ENCODE assay signal across 9 cellular contexts in genomic region chr5:32542216-32543059, GRCh38. TPM values are rescaled to one million over a fixed set of nuclear protein-coding genes. Genes with fewer than 3 reads are reported as not detected.
DNase-seq lines count a peak whose midpoint lies in the region; ATAC-seq and TF ChIP-seq lines count a peak whose summit lies in the region.
"Had no signal": no experiment of that assay in that cellular context is flagged by ENCODE, and none has a peak within 500 bp of the region (broad histone marks: within the 10 kb centered on the region; RNA-seq: fewer than 3 reads in every experiment).

No MANE protein-coding gene starts in this region.

- H3K27me3 Mint-ChIP-seq in CD4-positive, alpha-beta T cell = no peaks in the 10 kb centered on the region
- no peaks in the 10 kb centered on the region for H3K27me3 Mint-ChIP-seq in activated CD8-positive, alpha-beta T cell treated with anti-CD3 and anti-CD28 coated beads, Interleukin-2, amount 10 ng/mL, durations not matched to agents 7 days and 5 days (ENCODE audit: low read depth)
- H3K27me3 Mint-ChIP-seq: naive thymus-derived CD4-positive, alpha-beta T cell had no signal

- peak; percentile 24 for ATAC-seq in CD4-positive, alpha-beta T cell (ENCODE audit: poor library complexity)
- ATAC-seq in GM19397 (IDR thresholded peaks at IDR 0.05; ENCODE audit: unreplicated experiment) (peak; percentile 60), HG03196 (IDR thresholded peaks at IDR 0.05; ENCODE audit: unreplicated experiment) (peak; percentile 69), heart right ventricle (no peak)
- ATAC-seq in activated CD8-positive, alpha-beta T cell treated with anti-CD3 and anti-CD28 coated beads, Interleukin-2, amount 10 ng/mL, durations not matched to agents 7 days and 5 days = peak; percentile 69
- ATAC-seq: naive thymus-derived CD4-positive, alpha-beta T cell had no signal

- H3K9me3 ChIP-seq in CD4-positive, alpha-beta T cell (ENCODE audit: control insufficient read depth, low read length) = no peaks in the 10 kb centered on the region
- H3K9me3 ChIP-seq in heart right ventricle = peaks cover 0 to 6% (median 0%) of the 10 kb centered on the region in 11 donors

- no peak overlapping the region for H3K4me3 Mint-ChIP-seq in CD4-positive, alpha-beta T cell
- no peak overlapping the region for H3K4me3 Mint-ChIP-seq in activated CD8-positive, alpha-beta T cell treated with anti-CD3 and anti-CD28 coated beads, Interleukin-2, amount 10 ng/mL, durations not matched to agents 7 days and 5 days

- no peaks in the 10 kb centered on the region for H3K9me3 Mint-ChIP-seq in CD4-positive, alpha-beta T cell
- H3K9me3 Mint-ChIP-seq in activated CD8-positive, alpha-beta T cell treated with anti-CD3 and anti-CD28 coated beads, Interleukin-2, amount 10 ng/mL, durations not matched to agents 7 days and 5 days (ENCODE audit: insufficient read depth) = no peaks in the 10 kb centered on the region

- no peak overlapping the region for H3K4me3 ChIP-seq in heart right ventricle

- TF ChIP-seq CTCF in CD4-positive, alpha-beta T cell (IDR thresholded peaks at IDR 0.05) = no peak
- TF ChIP-seq CTCF in heart right ventricle (IDR thresholded peaks at IDR 0.05) = no peak

- no peak overlapping the region for H3K27ac ChIP-seq in CD4-positive, alpha-beta T cell (ENCODE audit: low read depth, low read length)
- no peak overlapping the region for H3K27ac ChIP-seq in heart right ventricle

- WGBS in heart right ventricle, 2 donors = 81 to 86% methylated on average over 10 of the region's 10 CpGs

- H3K36me3 Mint-ChIP-seq in CD4-positive, alpha-beta T cell (ENCODE audit: low read depth) = peaks cover 13% of the 10 kb centered on the region
- H3K36me3 Mint-ChIP-seq in activated CD8-positive, alpha-beta T cell treated with anti-CD3 and anti-CD28 coated beads, Interleukin-2, amount 10 ng/mL, durations not matched to agents 7 days and 5 days (ENCODE audit: low read depth) = no peaks in the 10 kb centered on the region

- CTCF ChIA-PET in CD4-positive, alpha-beta T cell (lab: Charles Lee) = interaction anchor here (0.7 kb wide), 1 partner anchor 40 kb away, joined by 3 read pairs; no protein-coding TSS in a partner anchor
- CTCF ChIA-PET in activated CD8-positive, alpha-beta T cell treated with anti-CD3 and anti-CD28 coated beads, Interleukin-2, amount 10 ng/mL, durations not matched to agents 7 days and 5 days (lab: Charles Lee) = interaction anchor here (1.8 kb wide), 2 partner anchors 48 to 53 kb away, joined by 5 to 6 read pairs; no protein-coding TSS in a partner anchor

- no peaks in the 10 kb centered on the region for H3K27me3 ChIP-seq in CD4-positive, alpha-beta T cell (ENCODE audit: control insufficient read depth, insufficient read depth, low read length)
- H3K27me3 ChIP-seq in heart right ventricle = peaks cover 0 to 3% (median 0%) of the 10 kb centered on the region in 7 donors

- H3K27ac Mint-ChIP-seq in CD4-positive, alpha-beta T cell = peak overlapping the region; percentile 28
- peak overlapping the region; percentile 78 for H3K27ac Mint-ChIP-seq in activated CD8-positive, alpha-beta T cell treated with anti-CD3 and anti-CD28 coated beads, Interleukin-2, amount 10 ng/mL, durations not matched to agents 7 days and 5 days

- intact Hi-C loops in CD4-positive, alpha-beta T cell (cut with DNase I, micrococcal nuclease) = no loop called here
- intact Hi-C loops in heart right ventricle (cut with DNase I) = no loop called here

- H3K4me1 ChIP-seq in heart right ventricle = peaks cover 0 to 44% (median 0%) of the 10 kb centered on the region in 9 donors

- DNase-seq in CD4-positive, alpha-beta T cell = no peak
- peak; percentile 37 for DNase-seq in activated CD8-positive, alpha-beta T cell treated with anti-CD3 and anti-CD28 coated beads, Interleukin-2, amount 10 ng/mL, durations not matched to agents 7 days and 5 days
- DNase-seq in hippocampal formation (lab: John Stamatoyannopoulos, UW) (no peak), D341Med (ENCODE audit: low spot score) (no peak), heart right ventricle (no peak), NCI-H510A (lab: John Stamatoyannopoulos, UW) (no peak)

- POLR2A ChIA-PET in CD4-positive, alpha-beta T cell (lab: Charles Lee) = interaction anchor here (1.3 kb wide), 1 partner anchor 40 kb away, joined by 3 read pairs; no protein-coding TSS in a partner anchor
- POLR2A ChIA-PET in activated CD8-positive, alpha-beta T cell treated with anti-CD3 and anti-CD28 coated beads, Interleukin-2, amount 10 ng/mL, durations not matched to agents 7 days and 5 days (lab: Charles Lee) = no interaction called here

- no peaks in the 10 kb centered on the region for H3K36me3 ChIP-seq in heart right ventricle

- peaks cover 36% of the 10 kb centered on the region for H3K4me1 Mint-ChIP-seq in CD4-positive, alpha-beta T cell (ENCODE audit: low read depth)
- peaks cover 19% of the 10 kb centered on the region for H3K4me1 Mint-ChIP-seq in activated CD8-positive, alpha-beta T cell treated with anti-CD3 and anti-CD28 coated beads, Interleukin-2, amount 10 ng/mL, durations not matched to agents 7 days and 5 days (ENCODE audit: low read depth)

RNA-seq across cellular contexts. Expression of gene SUB1, which starts 42.9 kb away (rescaled TPM):
- total RNA-seq in CD4-positive, alpha-beta T cell = 100 to 1,000 TPM; 327 to 344 TPM
- total RNA-seq in activated CD8-positive, alpha-beta T cell treated with anti-CD3 and anti-CD28 coated beads, Interleukin-2, amount 10 ng/mL, durations not matched to agents 7 days and 5 days = 100 to 1,000 TPM; 352 to 377 TPM
- total RNA-seq in heart right ventricle = 100 to 1,000 TPM; 169 to 224 (median 188) TPM
- 100 to 1,000 TPM in 1 of 2 donors, 10 to 100 TPM in 1; 86.8 to 141 TPM for polyA plus RNA-seq in heart right ventricle

Comparison
In these comparisons a context has a peak if more than half of its experiments do, and no peak if none do; other contexts are left out.
1. ATAC-seq: peak in CD4-positive, alpha-beta T cell (single experiment), GM19397 (single experiment), HG03196 (single experiment) and activated CD8-positive, alpha-beta T cell treated with anti-CD3 and anti-CD28 coated beads, Interleukin-2, amount 10 ng/mL, durations not matched to agents 7 days and 5 days (single experiment); none in heart right ventricle (0 of 8).